9 cellular contexts compared by ENCODE assay signal in genomic region chr14:35534130-35534883, GRCh38. TPM values are rescaled to one million over a fixed set of nuclear protein-coding genes. Genes with fewer than 3 reads are reported as not detected.
DNase-seq lines count a peak whose midpoint lies in the region; ATAC-seq, FAIRE-seq and TF ChIP-seq lines count a peak whose summit lies in the region.
"Had no signal": no experiment of that assay in that cellular context is flagged by ENCODE, and none has a peak within 500 bp of the region (broad histone marks: within the 10 kb centered on the region; RNA-seq: fewer than 3 reads in every experiment).

A gene with protein sequence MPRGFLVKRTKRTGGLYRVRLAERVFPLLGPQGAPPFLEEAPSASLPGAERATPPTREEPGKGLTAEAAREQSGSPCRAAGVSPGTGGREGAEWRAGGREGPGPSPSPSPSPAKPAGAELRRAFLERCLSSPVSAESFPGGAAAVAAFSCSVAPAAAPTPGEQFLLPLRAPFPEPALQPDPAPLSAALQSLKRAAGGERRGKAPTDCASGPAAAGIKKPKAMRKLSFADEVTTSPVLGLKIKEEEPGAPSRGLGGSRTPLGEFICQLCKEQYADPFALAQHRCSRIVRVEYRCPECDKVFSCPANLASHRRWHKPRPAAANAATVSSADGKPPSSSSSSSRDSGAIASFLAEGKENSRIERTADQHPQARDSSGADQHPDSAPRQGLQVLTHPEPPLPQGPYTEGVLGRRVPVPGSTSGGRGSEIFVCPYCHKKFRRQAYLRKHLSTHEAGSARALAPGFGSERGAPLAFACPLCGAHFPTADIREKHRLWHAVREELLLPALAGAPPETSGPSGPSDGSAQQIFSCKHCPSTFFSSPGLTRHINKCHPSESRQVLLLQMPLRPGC (plus strand): TSS chr14:35534164. CDS start chr14:35534253, 89 bp downstream.

- TF ChIP-seq CTCF in GM13977 (IDR thresholded peaks at IDR 0.05; ENCODE audit: extremely low read depth, insufficient read depth, missing control alignments) (no peak), epithelial cell of proximal tubule (conservative IDR thresholded peaks at IDR 0.05; ENCODE audit: low read depth, low read length) (no peak), nephron (IDR thresholded peaks at IDR 0.05; ENCODE audit: unreplicated experiment in 3 of 3) (no peak)

- ATAC-seq in HG03135 (IDR thresholded peaks at IDR 0.05; ENCODE audit: unreplicated experiment) (peak; percentile 19), HG03196 (IDR thresholded peaks at IDR 0.05; ENCODE audit: unreplicated experiment) (no peak)

- H3K36me3 Mint-ChIP-seq in T-helper 2 cell treated with Interferon-gamma antibody and Interleukin-4, amounts not matched to agents 5 μg/mL and 100 μg/mL, for 36 hours (ENCODE audit: low read depth) = no peaks in the 10 kb centered on the region
- H3K36me3 Mint-ChIP-seq in nephron (ENCODE audit: low read depth) = peaks cover 10% of the 10 kb centered on the region

- peaks cover 4% of the 10 kb centered on the region for H3K4me1 Mint-ChIP-seq in T-helper 2 cell treated with Interferon-gamma antibody and Interleukin-4, amounts not matched to agents 5 μg/mL and 100 μg/mL, for 36 hours (ENCODE audit: low read depth)
- H3K4me1 Mint-ChIP-seq in nephron = peaks cover 9% of the 10 kb centered on the region

- FAIRE-seq in GM12891 (lab: Jason Lieb, UNC) = no peak

- H3K27ac Mint-ChIP-seq in T-helper 2 cell treated with Interferon-gamma antibody and Interleukin-4, amounts not matched to agents 5 μg/mL and 100 μg/mL, for 36 hours = no peak within 1 kb of the TSS
- H3K27ac Mint-ChIP-seq in nephron = no peak within 1 kb of the TSS

- peak within 1 kb of the TSS; percentile 64 for H3K4me3 ChIP-seq in epithelial cell of proximal tubule (ENCODE audit: low read depth, low read length)

- peak within 1 kb of the TSS; percentile 70 for H3K4me3 Mint-ChIP-seq in T-helper 2 cell treated with Interferon-gamma antibody and Interleukin-4, amounts not matched to agents 5 μg/mL and 100 μg/mL, for 36 hours
- H3K4me3 Mint-ChIP-seq in nephron = peak within 1 kb of the TSS; percentile 79 to 86 (median 85)

- in situ Hi-C loops in GM13977 (cut with MboI; ENCODE audit: low pct_unique_long_range_greater_than_20kb, low sequenced_read_pairs, unreplicated experiment) = no loop called here

- DNase-seq in 8988T (peak; percentile 35), GM13977 (ENCODE audit: low spot score) (peak; percentile 16), epithelial cell of proximal tubule (ENCODE audit: low read depth) (no peak), GM12891 (ENCODE audit: insufficient read length, low spot score) (no peak)
- no peak for DNase-seq in T-helper 2 cell treated with Interferon-gamma antibody and Interleukin-4, amounts not matched to agents 5 μg/mL and 100 μg/mL, for 36 hours (ENCODE audit: low spot score)

- H3K27me3 Mint-ChIP-seq in T-helper 2 cell treated with Interferon-gamma antibody and Interleukin-4, amounts not matched to agents 5 μg/mL and 100 μg/mL, for 36 hours (ENCODE audit: low read depth) = peaks cover 61% of the 10 kb centered on the region
- H3K27me3 Mint-ChIP-seq in nephron (ENCODE audit: low read depth) = peaks cover 83% of the 10 kb centered on the region

- no peak for TF ChIP-seq POLR2A in GM12891 (IDR thresholded peaks at IDR 0.05; ENCODE audit: low read depth, low read length)

- no peaks in the 10 kb centered on the region for H3K9me3 Mint-ChIP-seq in T-helper 2 cell treated with Interferon-gamma antibody and Interleukin-4, amounts not matched to agents 5 μg/mL and 100 μg/mL, for 36 hours
- no peaks in the 10 kb centered on the region for H3K9me3 Mint-ChIP-seq in nephron

TF ChIP-seq in GM12891, 5 proteins besides CTCF, POLR2A, EP300 and RAD21:
- TF ChIP-seq POU2F2 (IDR thresholded peaks at IDR 0.05; ENCODE audit: low read depth, low read length) = no peak
- TF ChIP-seq PAX5 (IDR thresholded peaks at IDR 0.05; ENCODE audit: insufficient read depth, low read length, severe bottlenecking) = no peak
- no peak for TF ChIP-seq SPI1 (IDR thresholded peaks at IDR 0.05; ENCODE audit: low read depth, low read length)
- TF ChIP-seq TAF1 (IDR thresholded peaks at IDR 0.05; ENCODE audit: low read depth, low read length) = no peak
- TF ChIP-seq POLR2AphosphoS5 (IDR thresholded peaks at IDR 0.05; ENCODE audit: low read depth, low read length) = no peak
TF ChIP-seq in GM12891: peak in this region for 0.

RNA-seq across cellular contexts. Expression of the gene that starts here (rescaled TPM):
- total RNA-seq in epithelial cell of proximal tubule = not detected in 2 replicates
- polyA plus RNA-seq in GM12891 (2012; ENCODE audit: low read depth, missing spikeins) = not detected
- total RNA-seq: glomerular endothelial cell had no signal

Comparison
In these comparisons a context has a peak if more than half of its experiments do, and no peak if none do; other contexts are left out.
1. DNase-seq: peak in 8988T (single experiment) and GM13977 (single experiment); none in T-helper 2 cell treated with Interferon-gamma antibody and Interleukin-4, amounts not matched to agents 5 μg/mL and 100 μg/mL, for 36 hours (single experiment), epithelial cell of proximal tubule (single experiment) and GM12891 (single experiment).